Comparison of ENCODE assay signal across 19 cellular contexts in genomic region chr7:123343611-123344010, GRCh38.
A peak's percentile ranks its signal among the peaks of the same experiment; 100 is the strongest.
DNase-seq lines count a peak whose midpoint lies in the region; ATAC-seq and TF ChIP-seq lines count a peak whose summit lies in the region.
"Had no signal": no experiment of that assay in that cellular context is flagged by ENCODE, and none has a peak within 500 bp of the region (broad histone marks: within the 10 kb centered on the region; RNA-seq: fewer than 3 reads in every experiment).

No MANE protein-coding gene starts in this region.

- H3K27me3 ChIP-seq in ACC112 (ENCODE audit: insufficient read depth, low read length) = no peaks in the 10 kb centered on the region
- no peaks in the 10 kb centered on the region for H3K27me3 ChIP-seq in psoas muscle (ENCODE audit: insufficient read depth in 3 of 3, low read length in 2 of 3)
- H3K27me3 ChIP-seq: BLaER1 had no signal

- WGBS in psoas muscle, 3 donors = 78 to 96% (median 86%) methylated on average over 1 of the region's 1 CpG

- H3K4me3 ChIP-seq in ACC112 (ENCODE audit: low read depth, low read length) = no peak overlapping the region
- H3K4me3 ChIP-seq in fibroblast of villous mesenchyme (ENCODE audit: low read depth, low read length) = no peak overlapping the region
- no peak overlapping the region for H3K4me3 ChIP-seq in psoas muscle
- H3K4me3 ChIP-seq: A549, BLaER1 had no signal

- ATAC-seq in psoas muscle = no peak
- ATAC-seq: A549, HCT116 had no signal

- H3K4me1 ChIP-seq in ACC112 (ENCODE audit: control insufficient read depth, insufficient read depth, low read length, unreplicated experiment) (peaks cover 7% of the 10 kb centered on the region), psoas muscle (no peaks in the 10 kb centered on the region)
- H3K4me1 ChIP-seq: A549, BLaER1 had no signal

- CTCF ChIA-PET in RWPE1 (lab: Yijun Ruan, JAX) = interaction anchor here (0.5 kb wide), 1 partner anchor 994 kb away, joined by 3 read pairs; no protein-coding TSS in a partner anchor

- no peaks in the 10 kb centered on the region for H3K9me3 ChIP-seq in psoas muscle
- H3K9me3 ChIP-seq: A549, BLaER1 had no signal

- H3K36me3 ChIP-seq in ACC112 (ENCODE audit: insufficient read depth, low read length) (no peaks in the 10 kb centered on the region), psoas muscle (ENCODE audit: insufficient read depth in 1 of 2, low read depth in 1 of 2) (no peaks in the 10 kb centered on the region)
- H3K36me3 ChIP-seq: BLaER1 had no signal

- DNase-seq in amniotic epithelial cell (ENCODE audit: low read depth) (peak; percentile 65), fibroblast of villous mesenchyme (ENCODE audit: low read depth) (peak; percentile 13), myocyte (ENCODE audit: low read depth) (peak; percentile 22), psoas muscle (no peak), RWPE1 (ENCODE audit: low spot score) (no peak), NCI-H2107 treated with DMSO at 0.1 percent for 48 hours (lab: John Stamatoyannopoulos, UW; ENCODE audit: unreplicated experiment) (no peak), NCI-H128 (lab: John Stamatoyannopoulos, UW; ENCODE audit: unreplicated experiment) (no peak)
- DNase-seq: CD4-positive, alpha-beta memory T cell; DMS153; DMS79; GDM1; GOT3; H7; HFFc6 had no signal

- H3K27ac ChIP-seq in ACC112 (ENCODE audit: low read depth, low read length) (no peak overlapping the region), psoas muscle (no peak overlapping the region), RWPE1 (no peak overlapping the region)
- H3K27ac ChIP-seq: 22Rv1, A549, BLaER1 had no signal

- intact Hi-C loops in psoas muscle (cut with DNase I) = no loop called here

- H3K79me2 ChIP-seq in ACC112 (ENCODE audit: control insufficient read depth, insufficient read depth, low read length, unreplicated experiment) = no peaks in the 10 kb centered on the region

- POLR2A ChIA-PET in RWPE1 (lab: Yijun Ruan, JAX; ENCODE audit: low non-redundant PET) = no interaction called here

- TF ChIP-seq CTCF in fibroblast of villous mesenchyme (IDR thresholded peaks at IDR 0.05; ENCODE audit: insufficient read depth, low read depth, low read length) = no peak
- TF ChIP-seq CTCF in psoas muscle (IDR thresholded peaks at IDR 0.05) = no peak
- TF ChIP-seq CTCF in RWPE1 (conservative IDR thresholded peaks at IDR 0.05; ENCODE audit: low read depth) = no peak

- peak overlapping the region; percentile 50 for H2AFZ ChIP-seq in ACC112 (ENCODE audit: low read length, unreplicated experiment)

Comparison
In these comparisons a context has a peak if more than half of its experiments do, and no peak if none do; other contexts are left out.
1. DNase-seq: peak in amniotic epithelial cell (single experiment), fibroblast of villous mesenchyme (single experiment) and myocyte (single experiment); none in psoas muscle (0 of 2), RWPE1 (single experiment), NCI-H2107 treated with DMSO at 0.1 percent for 48 hours (single experiment) and NCI-H128 (single experiment).